Comparison of ENCODE assay signal across 9 cellular contexts in the genomic region with DNA sequence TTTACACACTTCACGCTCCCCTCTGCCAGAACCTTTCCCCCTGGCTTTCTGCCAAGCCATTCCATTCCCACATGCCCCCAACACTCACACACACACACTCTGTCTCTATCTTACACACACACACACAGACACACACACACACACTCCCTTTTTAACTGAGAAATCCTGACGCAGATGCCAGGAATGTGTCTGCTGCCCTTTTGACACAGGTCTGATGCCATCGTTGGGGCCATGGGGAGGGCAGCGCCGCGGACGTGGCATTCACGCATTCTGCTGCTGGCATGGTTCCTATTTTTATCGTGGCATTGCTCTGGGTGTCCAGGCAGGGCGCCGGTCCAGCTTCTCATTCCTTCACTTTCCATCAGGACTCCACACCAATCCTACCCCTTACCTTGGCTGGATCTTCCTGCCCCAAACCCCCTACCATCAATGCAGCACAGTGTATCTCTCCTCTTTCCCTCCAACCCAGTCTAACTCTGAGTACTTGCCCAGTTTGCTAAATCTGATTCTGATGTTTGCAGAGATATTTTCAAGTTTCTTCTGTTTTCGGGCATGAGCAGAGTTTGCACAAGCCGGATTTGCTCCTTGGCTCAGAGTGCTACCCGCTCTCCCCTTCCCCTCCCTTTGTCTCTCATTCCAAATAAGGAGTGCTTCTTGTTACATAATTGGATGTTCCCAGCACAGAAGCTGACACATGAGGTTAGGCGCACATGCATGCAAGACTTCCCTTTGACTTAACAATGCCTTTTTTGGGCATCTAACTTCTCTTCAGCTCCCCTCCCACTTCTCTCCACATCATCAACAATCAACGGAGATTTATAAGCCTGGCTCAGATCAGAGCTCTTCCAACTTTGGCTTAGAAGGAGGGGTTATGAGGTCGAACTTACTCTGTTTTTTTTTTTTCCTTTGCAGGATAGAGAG. TPM values are rescaled to one million over a fixed set of nuclear protein-coding genes. Genes with fewer than 3 reads are reported as not detected.
DNase-seq lines count a peak whose midpoint lies in the region; ATAC-seq and TF ChIP-seq lines count a peak whose summit lies in the region.
"Had no signal": no experiment of that assay in that cellular context is flagged by ENCODE, and none has a peak within 500 bp of the region (broad histone marks: within the 10 kb centered on the region; RNA-seq: fewer than 3 reads in every experiment).

No MANE protein-coding gene starts in this region.

- H3K79me2 ChIP-seq in GM23248 (ENCODE audit: insufficient read depth) (peaks cover 17% of the 10 kb centered on the region), hepatocyte (no peaks in the 10 kb centered on the region)

- H3K9ac ChIP-seq in GM23248 (peak overlapping the region; percentile 77), skeletal muscle satellite cell (ENCODE audit: low read depth, low read length) (peak overlapping the region; percentile 79)

- 4 to 6% methylated on average over 15 to 17 of the region's 17 CpGs for WGBS in GM23248 (ENCODE audit: low coverage in 1 of 2, low lambda C conversion rate in 2 of 2, missing lambda C conversion rate in 2 of 2), 2 experiments
- whole genome bisulfite sequencing in hepatocyte (ENCODE audit: low lambda C conversion rate, missing lambda C conversion rate), result 83% methylated on average over 17 of the region's 17 CpGs

- H3K9me3 ChIP-seq in GM23248 (ENCODE audit: low read depth) (no peaks in the 10 kb centered on the region), hepatocyte (ENCODE audit: low read depth) (no peaks in the 10 kb centered on the region), skeletal muscle satellite cell (replicated peaks; ENCODE audit: low read length) (no peaks in the 10 kb centered on the region)

- H3K36me3 ChIP-seq in GM23248 (ENCODE audit: low read depth), result peaks cover 68% of the 10 kb centered on the region
- no peaks in the 10 kb centered on the region for H3K36me3 ChIP-seq in hepatocyte (replicated peaks; ENCODE audit: insufficient read depth, low read depth)
- peaks cover 83% of the 10 kb centered on the region for H3K36me3 ChIP-seq in skeletal muscle satellite cell (ENCODE audit: insufficient read depth, low read length)

- peak; percentile 96 for DNase-seq in GM23248
- DNase-seq in astrocyte of the hippocampus (ENCODE audit: low read depth, low spot score), result peak; percentile 96
- peak; percentile 16 for DNase-seq in hepatocyte (ENCODE audit: low spot score)
- DNase-seq in RPMI8226, result no peak
- DNase-seq: activated naive CD4-positive, alpha-beta T cell had no signal

- no peaks in the 10 kb centered on the region for H4K20me1 ChIP-seq in GM23248 (ENCODE audit: insufficient read depth)
- no peaks in the 10 kb centered on the region for H4K20me1 ChIP-seq in hepatocyte (ENCODE audit: insufficient read depth, poor library complexity, severe bottlenecking)

- no peak for TF ChIP-seq CTCF in hepatocyte (IDR thresholded peaks at IDR 0.05; ENCODE audit: poor library complexity)

- ATAC-seq in HG03280 (IDR thresholded peaks at IDR 0.05; ENCODE audit: unreplicated experiment) (no peak), GM19035 (IDR thresholded peaks at IDR 0.05; ENCODE audit: unreplicated experiment) (no peak), HG03108 (IDR thresholded peaks at IDR 0.05; ENCODE audit: unreplicated experiment) (no peak)

- H3K4me3 ChIP-seq in GM23248 (peak overlapping the region; percentile 36), hepatocyte (no peak overlapping the region), skeletal muscle satellite cell (ENCODE audit: low read length) (peak overlapping the region; percentile 51)

- H3F3A ChIP-seq in GM23248 (ENCODE audit: insufficient read depth), result peaks cover 41% of the 10 kb centered on the region

- no peaks in the 10 kb centered on the region for H3K27me3 ChIP-seq in GM23248 (replicated peaks; ENCODE audit: insufficient read depth)
- no peaks in the 10 kb centered on the region for H3K27me3 ChIP-seq in hepatocyte
- no peaks in the 10 kb centered on the region for H3K27me3 ChIP-seq in skeletal muscle satellite cell (ENCODE audit: control insufficient read depth, insufficient read depth, low read length)

- H3K4me1 ChIP-seq in GM23248 (ENCODE audit: insufficient read depth) (peaks cover 19% of the 10 kb centered on the region), hepatocyte (ENCODE audit: insufficient read depth) (no peaks in the 10 kb centered on the region), skeletal muscle satellite cell (ENCODE audit: control insufficient read depth, insufficient read depth, low read length) (peaks cover 28% of the 10 kb centered on the region)

- H3K4me2 ChIP-seq in GM23248 (ENCODE audit: unreplicated experiment) (peak overlapping the region; percentile 51), hepatocyte (no peak overlapping the region), skeletal muscle satellite cell (ENCODE audit: low read length) (peak overlapping the region; percentile 78)

- H2AFZ ChIP-seq in GM23248 (peak overlapping the region; percentile 35; the same call in 1 of the 2 replicates), hepatocyte (no peak overlapping the region)

- H3K9me2 ChIP-seq in GM23248 (ENCODE audit: insufficient read depth), result no peaks in the 10 kb centered on the region
- no peaks in the 10 kb centered on the region for H3K9me2 ChIP-seq in hepatocyte (replicated peaks; ENCODE audit: insufficient read depth)

- in situ Hi-C loops in GM23248 (cut with MboI), result no loop called here

- H3K27ac ChIP-seq in GM23248 (peak overlapping the region; percentile 94), hepatocyte (peak overlapping the region; percentile 77)

RNA-seq across cellular contexts. Expression of a gene that starts 18.8 kb away (rescaled TPM):
- 81.9 and 96.4 TPM in 2 replicates for total RNA-seq in GM23248 (2014; rRNA removed; shearing (Covaris generic))
- 35.1 and 40.3 TPM in 2 replicates for polyA plus RNA-seq in GM23248 (2016; fragmentation: Nextera tagmentation; extraction: Ambion mirVana)
- total RNA-seq in hepatocyte, result 63.9 and 64.3 TPM in 2 replicates
- 32.1 and 40.6 TPM in 2 replicates for polyA plus RNA-seq in hepatocyte
- 73.8 and 74.0 TPM in 2 replicates for total RNA-seq in skeletal muscle satellite cell (2012; rRNA removed)
